9 cellular contexts compared by ENCODE assay signal in genomic region chr1:190479028-190479427, GRCh38. TPM values are rescaled to one million over a fixed set of nuclear protein-coding genes. Genes with fewer than 3 reads are reported as not detected.
DNase-seq lines count a peak whose midpoint lies in the region; ATAC-seq lines count a peak whose summit lies in the region.
"Had no signal": no experiment of that assay in that cellular context is flagged by ENCODE, and none has a peak within 500 bp of the region (broad histone marks: within the 10 kb centered on the region; RNA-seq: fewer than 3 reads in every experiment).

No MANE protein-coding gene starts in this region.

- no peak for ATAC-seq in GM18861 (IDR thresholded peaks at IDR 0.05; ENCODE audit: unreplicated experiment)
- ATAC-seq in activated T-cell treated with anti-CD3 and anti-CD28 coated beads, Interleukin-2, amount 50 U/mL, for 4 hours: no peak
- ATAC-seq: T-cell had no signal

- H3K4me3 ChIP-seq in MG63: peak overlapping the region; percentile 55
- H3K4me3 ChIP-seq in adipocyte (ENCODE audit: low read length): peak overlapping the region; percentile 76
- H3K4me3 ChIP-seq in iPS-18c (ENCODE audit: insufficient read depth, low read depth, low read length): peak overlapping the region; percentile 68

- H3K36me3 Mint-ChIP-seq in activated T-cell treated with anti-CD3 and anti-CD28 coated beads, Interleukin-2, amount 50 U/mL, for 4 hours (ENCODE audit: insufficient read depth): no peaks in the 10 kb centered on the region
- H3K36me3 Mint-ChIP-seq: T-cell had no signal

- H3K27me3 Mint-ChIP-seq in activated T-cell treated with anti-CD3 and anti-CD28 coated beads, Interleukin-2, amount 50 U/mL, for 4 hours (ENCODE audit: low read depth): peaks cover 24% of the 10 kb centered on the region

- H3K27ac ChIP-seq in substantia nigra (ENCODE audit: low read depth, low read length, poor library complexity, severe bottlenecking): peak overlapping the region; percentile 32

- H3K27me3 ChIP-seq in MG63: no peaks in the 10 kb centered on the region; the same call in 1 of the 2 replicates
- peaks cover 53% of the 10 kb centered on the region for H3K27me3 ChIP-seq in adipocyte (replicated peaks; ENCODE audit: control insufficient read depth, insufficient read depth, low read length)

- H3K36me3 ChIP-seq in MG63 (no peaks in the 10 kb centered on the region), adipocyte (ENCODE audit: control insufficient read depth, insufficient read depth, low read length, severe bottlenecking) (no peaks in the 10 kb centered on the region)

- no peak for DNase-seq in MG63
- DNase-seq in adipocyte (ENCODE audit: low read depth): peak; percentile 39
- DNase-seq in substantia nigra (lab: John Stamatoyannopoulos, UW): peak in 2 of 49 donors; percentile 4 to 26
- no peak for DNase-seq in activated T-cell treated with anti-CD3 and anti-CD28 coated beads, Interleukin-2, amount 50 U/mL, for 4 hours
- no peak for DNase-seq in islet precursor cell
- DNase-seq: T-cell had no signal

- no peak overlapping the region for H3K9ac ChIP-seq in adipocyte (ENCODE audit: low read length)

- H3K9me3 Mint-ChIP-seq in activated T-cell treated with anti-CD3 and anti-CD28 coated beads, Interleukin-2, amount 50 U/mL, for 4 hours: peaks cover 2% of the 10 kb centered on the region
- H3K9me3 Mint-ChIP-seq: T-cell had no signal

- H3K4me1 Mint-ChIP-seq in activated T-cell treated with anti-CD3 and anti-CD28 coated beads, Interleukin-2, amount 50 U/mL, for 4 hours (ENCODE audit: low read depth): peaks cover 5% of the 10 kb centered on the region

- no peak overlapping the region for H3K4me3 Mint-ChIP-seq in activated T-cell treated with anti-CD3 and anti-CD28 coated beads, Interleukin-2, amount 50 U/mL, for 4 hours

- H3K9me3 ChIP-seq in MG63 (no peaks in the 10 kb centered on the region), adipocyte (ENCODE audit: control insufficient read depth, low read length) (no peaks in the 10 kb centered on the region), iPS-18c (ENCODE audit: control insufficient read depth, insufficient read depth, low read length) (no peaks in the 10 kb centered on the region)

- peaks cover 13% of the 10 kb centered on the region for H3K4me1 ChIP-seq in adipocyte (ENCODE audit: control insufficient read depth, insufficient read depth, low read length)

RNA-seq across cellular contexts. Expression of gene BRINP3, which starts 1.4 kb away (rescaled TPM):
- total RNA-seq in MG63 (2014; rRNA removed; shearing (Covaris generic); ENCODE audit: low replicate concordance): not detected in 2 replicates
- not detected for total RNA-seq in activated T-cell treated with anti-CD3 and anti-CD28 coated beads, Interleukin-2, amount 50 U/mL, for 4 hours
- total RNA-seq: pulmonary artery endothelial cell, T-cell had no signal
